Comparison of ENCODE assay signal across 24 cellular contexts in the genomic region with DNA sequence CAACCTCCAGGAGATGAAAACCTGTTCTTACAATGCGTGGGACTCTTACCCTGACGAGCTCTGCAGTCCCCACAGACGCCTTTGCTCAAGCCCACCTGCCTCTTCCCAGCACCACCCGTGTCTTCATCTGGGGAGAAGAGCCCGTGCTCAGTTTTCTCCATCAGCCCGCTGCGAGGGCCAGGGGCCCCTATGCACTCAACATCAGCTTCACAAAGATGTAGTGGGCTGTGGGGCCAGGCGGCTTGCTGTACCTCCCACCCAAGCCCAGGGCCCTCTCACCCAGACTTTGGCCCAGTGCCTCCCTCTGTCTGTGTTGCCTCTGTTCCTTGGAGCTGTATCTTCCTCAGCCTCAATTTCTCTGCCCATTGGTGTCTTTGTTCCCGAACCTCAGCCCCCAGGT.
A peak's percentile ranks its signal among the peaks of the same experiment; 100 is the strongest.
DNase-seq lines count a peak whose midpoint lies in the region; ATAC-seq and TF ChIP-seq lines count a peak whose summit lies in the region.
"Had no signal": no experiment of that assay in that cellular context is flagged by ENCODE, and none has a peak within 500 bp of the region (broad histone marks: within the 10 kb centered on the region; RNA-seq: fewer than 3 reads in every experiment).

No MANE protein-coding gene starts in this region.

- intact Hi-C loops in lower lobe of right lung (cut with DNase I) (no loop called here), spleen (cut with DNase I; ENCODE audit: low total_unique reads) (no loop called here)

- CTCF ChIA-PET in activated CD8-positive, alpha-beta memory T cell treated with anti-CD3 and anti-CD28 coated beads, Interleukin-2, amount 10 ng/mL, durations not matched to agents 7 days and 5 days (lab: Charles Lee): no interaction called here

- H3F3A ChIP-seq in smooth muscle cell (ENCODE audit: low read depth): no peaks in the 10 kb centered on the region

- peak overlapping the region; percentile 8 for H3K27ac Mint-ChIP-seq in activated CD8-positive, alpha-beta memory T cell treated with anti-CD3 and anti-CD28 coated beads, Interleukin-2, amount 10 ng/mL, durations not matched to agents 7 days and 5 days
- no peak overlapping the region for H3K27ac Mint-ChIP-seq in chondrocyte (ENCODE audit: unreplicated experiment)
- H3K27ac Mint-ChIP-seq: CD4-positive, alpha-beta T cell; CD8-positive, alpha-beta memory T cell; GM23338 had no signal

- peaks cover 7% of the 10 kb centered on the region for H3K9me3 Mint-ChIP-seq in activated CD8-positive, alpha-beta memory T cell treated with anti-CD3 and anti-CD28 coated beads, Interleukin-2, amount 10 ng/mL, durations not matched to agents 7 days and 5 days (ENCODE audit: low read depth)
- peaks cover 15% of the 10 kb centered on the region for H3K9me3 Mint-ChIP-seq in chondrocyte (ENCODE audit: low read depth)

- H3K9me3 ChIP-seq in lower lobe of right lung: peaks cover 11% of the 10 kb centered on the region
- H3K9me3 ChIP-seq in spleen: peaks cover 0 to 18% (median 8%) of the 10 kb centered on the region in 8 donors
- no peaks in the 10 kb centered on the region for H3K9me3 ChIP-seq in smooth muscle cell (replicated peaks; ENCODE audit: low read depth)
- H3K9me3 ChIP-seq: BE2C, HAP-1 had no signal

- H3K79me2 ChIP-seq in smooth muscle cell (ENCODE audit: low read depth): no peaks in the 10 kb centered on the region

- 80 to 93% (median 89%) methylated on average over 8 to 9 of the region's 9 CpGs for WGBS in spleen, 5 donors
- 92% methylated on average over 9 of the region's 9 CpGs for WGBS in smooth muscle cell (ENCODE audit: low lambda C conversion rate)

- no peak for TF ChIP-seq POLR2A in spleen (IDR thresholded peaks at IDR 0.05)

- H3K27ac ChIP-seq in lower lobe of right lung (no peak overlapping the region), spleen (no peak overlapping the region), caudate nucleus (ENCODE audit: low read depth, low read length) (no peak overlapping the region), smooth muscle cell (ENCODE audit: low read depth) (no peak overlapping the region)
- H3K27ac ChIP-seq: A549; BLaER1 treated with 17β-estradiol and CSF1 and Interleukin-3, amounts not matched to agents 10 nM and 100 nM had no signal

- TF ChIP-seq CTCF in chondrocyte (IDR thresholded peaks at IDR 0.05): no peak
- TF ChIP-seq CTCF in lower lobe of right lung (IDR thresholded peaks at IDR 0.05): no peak
- no peak for TF ChIP-seq CTCF in spleen (IDR thresholded peaks at IDR 0.05 in 8 of 11, conservative IDR thresholded peaks at IDR 0.05 in 3 of 11)
- TF ChIP-seq CTCF in smooth muscle cell (IDR thresholded peaks at IDR 0.05; ENCODE audit: borderline replicate concordance, insufficient read depth, poor library complexity, severe bottlenecking): no peak

- H3K4me3 Mint-ChIP-seq in activated CD8-positive, alpha-beta memory T cell treated with anti-CD3 and anti-CD28 coated beads, Interleukin-2, amount 10 ng/mL, durations not matched to agents 7 days and 5 days: no peak overlapping the region
- H3K4me3 Mint-ChIP-seq in chondrocyte (ENCODE audit: unreplicated experiment): no peak overlapping the region
- H3K4me3 Mint-ChIP-seq: CD14-positive monocyte; CD4-positive, alpha-beta T cell; CD8-positive, alpha-beta memory T cell; GM23338 had no signal

- no peak for DNase-seq in activated CD8-positive, alpha-beta memory T cell treated with anti-CD3 and anti-CD28 coated beads, Interleukin-2, amount 10 ng/mL, durations not matched to agents 7 days and 5 days
- no peak for DNase-seq in activated CD8-positive, alpha-beta memory T cell treated with anti-CD3 and anti-CD28 coated beads for 24 hours
- DNase-seq in chondrocyte (ENCODE audit: low spot score) (peak; percentile 67), lower lobe of right lung (peak; percentile 39), spleen (peak; percentile 64), left lobe of liver (ENCODE audit: low spot score) (no peak), caudate nucleus (lab: John Stamatoyannopoulos, UW) (no peak), smooth muscle cell (lab: John Stamatoyannopoulos, UW; ENCODE audit: unreplicated experiment) (no peak)
- DNase-seq: 8988T; ACHN; AML-193; BE2C; CD4-positive, alpha-beta T cell; DMS 273 treated with DMSO at 0.1 percent for 48 hours; DMS79; EL; GDM1 had no signal

- no peaks in the 10 kb centered on the region for H4K20me1 ChIP-seq in smooth muscle cell (ENCODE audit: low read depth)

- peaks cover 3% of the 10 kb centered on the region for H3K27me3 Mint-ChIP-seq in activated CD8-positive, alpha-beta memory T cell treated with anti-CD3 and anti-CD28 coated beads, Interleukin-2, amount 10 ng/mL, durations not matched to agents 7 days and 5 days
- H3K27me3 Mint-ChIP-seq in chondrocyte (ENCODE audit: low read depth): peaks cover 12% of the 10 kb centered on the region

- peaks cover 10% of the 10 kb centered on the region for H3K27me3 ChIP-seq in lower lobe of right lung (ENCODE audit: low read depth)
- H3K27me3 ChIP-seq in spleen (replicated peaks in 1 of 7): peaks cover 0 to 37% (median 0%) of the 10 kb centered on the region in 7 donors
- peaks cover 5% of the 10 kb centered on the region for H3K27me3 ChIP-seq in smooth muscle cell (ENCODE audit: low read depth)
- H3K27me3 ChIP-seq: BE2C had no signal

- no peak overlapping the region for H3K9ac ChIP-seq in smooth muscle cell (ENCODE audit: low read depth)
- H3K9ac ChIP-seq: BLaER1 treated with 17β-estradiol and CSF1 and Interleukin-3, amounts not matched to agents 10 nM and 100 nM had no signal

- H3K4me1 ChIP-seq in lower lobe of right lung (no peaks in the 10 kb centered on the region), spleen (peaks cover 0 to 4% (median 0%) of the 10 kb centered on the region in 6 donors), smooth muscle cell (ENCODE audit: low read depth) (no peaks in the 10 kb centered on the region)
- H3K4me1 ChIP-seq: A549, BE2C, HAP-1 had no signal

- H2AFZ ChIP-seq in smooth muscle cell (ENCODE audit: low read depth): no peak overlapping the region
- H2AFZ ChIP-seq: GM23338 had no signal

- no peak overlapping the region for H3K4me3 ChIP-seq in lower lobe of right lung
- no peak overlapping the region for H3K4me3 ChIP-seq in spleen
- no peak overlapping the region for H3K4me3 ChIP-seq in smooth muscle cell
- H3K4me3 ChIP-seq: A549; BLaER1 treated with 17β-estradiol and CSF1 and Interleukin-3, amounts not matched to agents 10 nM and 100 nM; GM12878; GM23338; HAP-1 had no signal

- H3K4me2 ChIP-seq in smooth muscle cell: no peak overlapping the region
- H3K4me2 ChIP-seq: A549; BLaER1 treated with 17β-estradiol and CSF1 and Interleukin-3, amounts not matched to agents 10 nM and 100 nM; GM23338 had no signal

- H3K4me1 Mint-ChIP-seq in activated CD8-positive, alpha-beta memory T cell treated with anti-CD3 and anti-CD28 coated beads, Interleukin-2, amount 10 ng/mL, durations not matched to agents 7 days and 5 days: no peaks in the 10 kb centered on the region
- H3K4me1 Mint-ChIP-seq in chondrocyte (ENCODE audit: low read depth): no peaks in the 10 kb centered on the region
- H3K4me1 Mint-ChIP-seq: CD8-positive, alpha-beta memory T cell; GM23338 had no signal

- no peak for ATAC-seq in activated CD8-positive, alpha-beta memory T cell treated with anti-CD3 and anti-CD28 coated beads, Interleukin-2, amount 10 ng/mL, durations not matched to agents 7 days and 5 days
- ATAC-seq in lower lobe of right lung (no peak), left lobe of liver (no peak)
- ATAC-seq: A549, GM12878, GM23338 had no signal

- no peaks in the 10 kb centered on the region for H3K36me3 ChIP-seq in lower lobe of right lung
- H3K36me3 ChIP-seq in spleen: no peaks in the 10 kb centered on the region
- H3K36me3 ChIP-seq in smooth muscle cell (ENCODE audit: low read depth): no peaks in the 10 kb centered on the region
- H3K36me3 ChIP-seq: BE2C; BLaER1 treated with 17β-estradiol and CSF1 and Interleukin-3, amounts not matched to agents 10 nM and 100 nM; HAP-1 had no signal

- H3K36me3 Mint-ChIP-seq in activated CD8-positive, alpha-beta memory T cell treated with anti-CD3 and anti-CD28 coated beads, Interleukin-2, amount 10 ng/mL, durations not matched to agents 7 days and 5 days: no peaks in the 10 kb centered on the region
- no peaks in the 10 kb centered on the region for H3K36me3 Mint-ChIP-seq in chondrocyte (ENCODE audit: low read depth)
- H3K36me3 Mint-ChIP-seq: CD14-positive monocyte had no signal

Comparison
In these comparisons a context has a peak if more than half of its experiments do, and no peak if none do; other contexts are left out.
1. DNase-seq: peak in chondrocyte (single experiment), lower lobe of right lung (single experiment) and spleen (single experiment); none in activated CD8-positive, alpha-beta memory T cell treated with anti-CD3 and anti-CD28 coated beads, Interleukin-2, amount 10 ng/mL, durations not matched to agents 7 days and 5 days (single experiment), activated CD8-positive, alpha-beta memory T cell treated with anti-CD3 and anti-CD28 coated beads for 24 hours (single experiment), left lobe of liver (single experiment), caudate nucleus (0 of 61) and smooth muscle cell (single experiment).